ENCODE assay signal across 16 cellular contexts in the genomic region with DNA sequence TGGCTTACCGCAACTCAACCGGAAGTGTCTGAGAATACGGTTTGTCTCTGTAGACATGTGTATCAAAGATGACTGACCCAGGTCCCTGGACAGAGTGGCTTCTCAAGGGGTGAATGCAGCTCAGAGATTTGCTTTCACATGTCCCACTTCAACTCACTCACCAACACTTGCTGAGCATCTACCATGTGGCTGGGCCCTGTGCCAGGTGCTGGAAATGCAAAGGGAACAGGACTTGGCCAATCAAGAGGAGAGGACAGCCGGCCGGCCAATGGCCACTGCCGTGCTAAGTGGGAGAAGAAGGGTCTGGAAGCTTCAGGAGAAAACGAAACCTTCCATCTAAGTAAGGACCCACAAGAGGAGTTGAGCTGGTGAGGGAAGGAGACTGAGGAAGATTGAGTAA.
A peak's percentile ranks its signal among the peaks of the same experiment; 100 is the strongest.
DNase-seq lines count a peak whose midpoint lies in the region; ATAC-seq, FAIRE-seq and TF ChIP-seq lines count a peak whose summit lies in the region.
"Had no signal": no experiment of that assay in that cellular context is flagged by ENCODE, and none has a peak within 500 bp of the region (broad histone marks: within the 10 kb centered on the region; RNA-seq: fewer than 3 reads in every experiment).

No MANE protein-coding gene starts in this region.

- no peaks in the 10 kb centered on the region for H3K9me3 Mint-ChIP-seq in activated T-cell treated with anti-CD3 and anti-CD28 coated beads, Interleukin-2, amount 50 U/mL, for 72 hours

- FAIRE-seq in GM12891 (lab: Jason Lieb, UNC): peak; percentile 13
- FAIRE-seq: HepG2 had no signal

- H3K4me3 Mint-ChIP-seq in activated T-cell treated with anti-CD3 and anti-CD28 coated beads, Interleukin-2, amount 50 U/mL, for 72 hours: no peak overlapping the region
- H3K4me3 Mint-ChIP-seq: B cell had no signal

- no peak for TF ChIP-seq POLR2A in GM12891 (IDR thresholded peaks at IDR 0.05; ENCODE audit: low read depth, low read length)

- H3K36me3 Mint-ChIP-seq in activated T-cell treated with anti-CD3 and anti-CD28 coated beads, Interleukin-2, amount 50 U/mL, for 72 hours (ENCODE audit: insufficient read depth in 2 of 2): no peaks in the 10 kb centered on the region

- H3K27me3 Mint-ChIP-seq in activated T-cell treated with anti-CD3 and anti-CD28 coated beads, Interleukin-2, amount 50 U/mL, for 72 hours (ENCODE audit: low read depth): peaks cover 12% of the 10 kb centered on the region

- no peaks in the 10 kb centered on the region for H3K4me1 Mint-ChIP-seq in activated T-cell treated with anti-CD3 and anti-CD28 coated beads, Interleukin-2, amount 50 U/mL, for 72 hours (ENCODE audit: low read depth)
- H3K4me1 Mint-ChIP-seq: B cell had no signal

- no peak for ATAC-seq in HG03469 (IDR thresholded peaks at IDR 0.05; ENCODE audit: unreplicated experiment)
- ATAC-seq in activated T-cell treated with anti-CD3 and anti-CD28 coated beads, Interleukin-2, amount 50 U/mL, for 72 hours (replicated peaks in 1 of 2): no peak
- ATAC-seq: SK-N-SH treated with all-trans-retinoic acid at 6 μM for 48 hours had no signal

- peak; percentile 29 for DNase-seq in DMS53 (lab: John Stamatoyannopoulos, UW)
- DNase-seq in DMS53 treated with DMSO at 0.1 percent for 48 hours (lab: John Stamatoyannopoulos, UW; ENCODE audit: unreplicated experiment): no peak
- no peak for DNase-seq in GM12891 (ENCODE audit: insufficient read length, low spot score)
- peak; percentile 15 for DNase-seq in RPMI7951 (ENCODE audit: low read depth)
- peak; percentile 21 for DNase-seq in cerebellum (ENCODE audit: low spot score)
- DNase-seq in NCI-H2107 treated with DMSO at 0.1 percent for 48 hours (lab: John Stamatoyannopoulos, UW; ENCODE audit: unreplicated experiment): no peak
- DNase-seq in activated T-cell treated with anti-CD3 and anti-CD28 coated beads, Interleukin-2, amount 50 U/mL, for 72 hours: no peak
- DNase-seq: KG1, MV-4-11, NCI-H1930, NCI-H226, SHP77 treated with DMSO at 0.1 percent for 48 hours had no signal

- no peak overlapping the region for H3K27ac Mint-ChIP-seq in activated T-cell treated with anti-CD3 and anti-CD28 coated beads, Interleukin-2, amount 50 U/mL, for 72 hours
- H3K27ac Mint-ChIP-seq: B cell had no signal

TF ChIP-seq in GM12891, 5 proteins besides CTCF, POLR2A, EP300 and RAD21:
- TF ChIP-seq POLR2AphosphoS5 (IDR thresholded peaks at IDR 0.05; ENCODE audit: low read depth, low read length) (no peak), POU2F2 (IDR thresholded peaks at IDR 0.05; ENCODE audit: low read depth, low read length) (no peak), SPI1 (IDR thresholded peaks at IDR 0.05; ENCODE audit: low read depth, low read length) (no peak), PAX5 (IDR thresholded peaks at IDR 0.05; ENCODE audit: insufficient read depth, low read length, severe bottlenecking) (no peak), TAF1 (IDR thresholded peaks at IDR 0.05; ENCODE audit: low read depth, low read length) (no peak)

Comparison
In these comparisons a context has a peak if more than half of its experiments do, and no peak if none do; other contexts are left out.
1. DNase-seq: peak in DMS53 (single experiment), RPMI7951 (single experiment) and cerebellum (single experiment); none in DMS53 treated with DMSO at 0.1 percent for 48 hours (single experiment), GM12891 (single experiment), NCI-H2107 treated with DMSO at 0.1 percent for 48 hours (single experiment) and activated T-cell treated with anti-CD3 and anti-CD28 coated beads, Interleukin-2, amount 50 U/mL, for 72 hours (0 of 2).